ENCODE assay signal across 27 cellular contexts in the genomic region with DNA sequence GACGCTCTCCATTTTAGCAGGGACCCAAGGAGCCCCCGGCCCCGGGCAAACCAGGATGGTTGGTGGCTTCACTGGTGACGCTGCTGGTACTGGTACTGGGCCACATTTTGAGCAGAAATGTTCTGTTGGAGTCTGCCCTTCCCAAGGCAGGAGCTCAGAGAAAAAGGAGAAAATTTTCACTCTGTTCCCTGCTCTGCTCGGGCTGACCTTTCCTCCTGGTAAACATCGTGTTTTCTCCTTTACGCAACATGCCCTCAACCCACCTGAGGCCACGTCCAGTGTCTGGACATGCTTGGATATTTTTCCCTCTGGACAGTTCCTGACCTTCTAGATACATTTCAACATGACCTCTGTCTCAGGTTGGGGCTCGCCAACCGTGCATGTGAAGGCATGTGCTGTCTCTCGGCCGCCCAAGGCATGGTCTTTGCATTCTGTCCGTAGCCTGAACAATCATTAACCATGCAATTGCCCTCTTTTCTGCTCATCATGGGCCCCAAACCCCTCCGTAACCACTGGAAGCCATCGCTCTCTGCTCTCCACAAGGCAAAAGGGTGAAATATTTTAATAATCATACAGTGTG.
"Had no signal": no experiment of that assay in that cellular context is flagged by ENCODE, and none has a peak within 500 bp of the region (broad histone marks: within the 10 kb centered on the region; RNA-seq: fewer than 3 reads in every experiment).

No MANE protein-coding gene starts in this region.

- H3K9me3 ChIP-seq: esophagus muscularis mucosa, gastrocnemius medialis had no signal

- H3K4me1 ChIP-seq: esophagus muscularis mucosa, foreskin keratinocyte, gastrocnemius medialis had no signal

- H3K36me3 ChIP-seq: brain microvascular endothelial cell, esophagus muscularis mucosa, gastrocnemius medialis had no signal

- ATAC-seq: activated CD4-positive, CD25-positive, alpha-beta regulatory T cell treated with anti-CD3 and anti-CD28 coated beads, Interleukin-2, amount 50 U/mL, for 24 hours; activated CD8-positive, alpha-beta T cell treated with anti-CD3 and anti-CD28 coated beads for 36 hours; activated T-cell treated with anti-CD3 and anti-CD28 coated beads, Interleukin-2, amount 50 U/mL, for 4 hours; activated T-helper 17 cell treated with anti-CD3 and anti-CD28 coated beads, Interleukin-2, amount 50 U/mL, for 72 hours; effector memory CD8-positive, alpha-beta T cell; foreskin keratinocyte; gastrocnemius medialis had no signal

- DNase-seq: activated B cell treated with CpG ODN at 0.5 μM for 24 hours; activated CD4-positive, alpha-beta T cell treated with anti-CD3 and anti-CD28 coated beads for 48 hours; activated CD4-positive, alpha-beta T cell treated with anti-CD3 and anti-CD28 coated beads, Interleukin-2, amount 50 U/mL, for 1 hour; activated CD4-positive, alpha-beta T cell treated with anti-CD3 and anti-CD28 coated beads, Interleukin-2, amount 50 U/mL, for 48 hours; activated CD8-positive, alpha-beta memory T cell treated with anti-CD3 and anti-CD28 coated beads for 24 hours; activated CD8-positive, alpha-beta T cell treated with anti-CD3 and anti-CD28 coated beads for 36 hours; activated effector memory CD4-positive, alpha-beta T cell treated with Interleukin-2 at 50 U/mL for 16 hours; activated gamma-delta T cell treated with Interleukin-2 at 50 U/mL for 16 hours; activated naive CD4-positive, alpha-beta T cell treated with anti-CD3 and anti-CD28 coated beads, Interleukin-2, amount 50 U/mL, for 16 hours; activated naive CD4-positive, alpha-beta T cell treated with Interleukin-2 at 50 U/mL for 16 hours; activated T-cell treated with anti-CD3 and anti-CD28 coated beads, Interleukin-2, amount 50 U/mL, for 4 hours; amniotic stem cell; anterior cingulate cortex; brain microvascular endothelial cell; cortex of kidney; dermis blood vessel endothelial cell; effector CD4-positive, alpha-beta T cell; effector memory CD8-positive, alpha-beta T cell; erythroblast; foreskin keratinocyte; gastrocnemius medialis; glutamatergic neuron; T-helper 2 cell had no signal

- H3K4me3 ChIP-seq: esophagus muscularis mucosa, gastrocnemius medialis had no signal

- H3K27ac ChIP-seq: brain microvascular endothelial cell, esophagus muscularis mucosa, foreskin keratinocyte, gastrocnemius medialis, VCaP had no signal

- H3K27me3 ChIP-seq: brain microvascular endothelial cell, foreskin keratinocyte, gastrocnemius medialis had no signal
